ENCODE assay signal across 18 cellular contexts in genomic region chr6:110340566-110340965, GRCh38. TPM values are rescaled to one million over a fixed set of nuclear protein-coding genes. Genes with fewer than 3 reads are reported as not detected.
"Had no signal": no experiment of that assay in that cellular context is flagged by ENCODE, and none has a peak within 500 bp of the region (broad histone marks: within the 10 kb centered on the region; RNA-seq: fewer than 3 reads in every experiment).

No MANE protein-coding gene starts in this region.

- DNase-seq: activated CD4-positive, alpha-beta T cell treated with anti-CD3 and anti-CD28 coated beads for 1 hour; activated CD8-positive, alpha-beta memory T cell treated with anti-CD3 and anti-CD28 coated beads for 24 hours; activated CD8-positive, alpha-beta memory T cell treated with anti-CD3 and anti-CD28 coated beads, Interleukin-2, amount 50 U/mL, for 48 hours; activated effector memory CD4-positive, alpha-beta T cell treated with anti-CD3 and anti-CD28 coated beads, Interleukin-2, amount 50 U/mL, for 16 hours; activated naive CD4-positive, alpha-beta T cell treated with anti-CD3 and anti-CD28 coated beads, Interleukin-2, amount 50 U/mL, for 16 hours; activated T-cell treated with anti-CD3 and anti-CD28 coated beads, Interleukin-2, amount 50 U/mL, for 72 hours; foreskin melanocyte; head of caudate nucleus; immature natural killer cell; mesenchymal stem cell; naive thymus-derived CD8-positive, alpha-beta T cell; pancreas; stimulated activated CD4-positive, alpha-beta T cell treated with anti-CD3 and anti-CD28 coated beads, Interleukin-4, amount 100 ng/mL, for 4 hours; upper lobe of left lung had no signal

- H3K36me3 ChIP-seq: pancreas, upper lobe of left lung had no signal

- H3K4me1 ChIP-seq: pancreas, upper lobe of left lung had no signal

- H3K27ac ChIP-seq: pancreas, upper lobe of left lung, VCaP had no signal

- H3K27me3 ChIP-seq: pancreas, upper lobe of left lung had no signal

- FAIRE-seq: bronchial epithelial cell, colon, pancreas had no signal

- H3K4me3 ChIP-seq: pancreas, upper lobe of left lung had no signal

- H3K9me3 ChIP-seq: pancreas, upper lobe of left lung had no signal

RNA-seq across cellular contexts. Expression of gene METTL24, which starts 17.6 kb away (rescaled TPM):
- total RNA-seq: activated T-cell treated with anti-CD3 and anti-CD28 coated beads, Interleukin-2, amount 50 U/mL, for 72 hours; bronchial epithelial cell; pulmonary artery endothelial cell had no signal
